Comparison of ENCODE assay signal across 2 cellular contexts in the genomic region with DNA sequence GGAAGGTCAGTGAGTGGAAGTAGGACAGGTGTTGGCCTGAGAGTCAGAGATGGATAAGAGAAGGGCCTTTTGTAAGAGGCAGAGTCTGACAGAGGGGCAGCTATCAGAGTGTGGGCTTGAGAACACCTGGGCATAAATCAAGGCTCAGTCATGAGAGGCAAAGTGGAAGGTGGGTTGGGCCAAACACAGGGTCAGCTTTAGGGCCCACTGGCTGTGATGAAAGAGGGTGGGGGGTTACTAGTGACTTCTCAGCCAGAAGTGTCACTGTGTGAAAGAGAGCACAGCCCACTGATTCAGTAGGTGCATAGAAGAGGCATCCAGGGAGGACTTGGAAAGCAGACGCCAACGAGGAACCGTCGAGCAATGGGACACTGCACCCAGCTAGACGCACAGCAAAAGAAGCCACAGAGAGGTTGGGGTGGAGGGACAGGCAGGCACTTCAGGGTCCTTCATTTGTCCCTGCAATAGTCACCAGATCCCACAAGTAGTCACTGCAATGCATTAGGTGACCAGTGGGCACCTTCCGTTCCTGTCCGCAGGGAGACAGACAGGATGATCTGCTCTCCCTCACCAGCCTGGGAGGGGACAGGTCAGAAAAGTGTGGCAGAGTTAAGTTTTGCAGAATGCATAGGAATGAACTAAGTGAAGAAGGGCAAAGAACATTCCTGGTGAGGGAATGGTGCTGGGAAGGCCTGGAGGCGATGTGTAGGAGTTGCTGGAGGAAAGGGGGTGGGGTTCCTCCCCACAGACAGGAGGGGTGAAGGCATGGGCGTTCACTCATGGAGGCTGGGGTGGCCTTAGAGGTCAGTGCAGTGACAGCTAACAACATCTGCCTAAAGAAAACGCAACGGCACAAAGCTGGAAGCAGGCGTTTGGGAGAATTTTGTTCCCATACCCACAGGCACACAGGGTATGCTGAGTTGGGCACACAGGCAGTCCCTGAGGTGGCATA.
TF ChIP-seq lines count a peak whose summit lies in the region.

No MANE protein-coding gene starts in this region.

TF ChIP-seq in HEK293, 187 proteins besides CTCF, POLR2A, EP300 and RAD21 (continues in another document):
- TF ChIP-seq ZIC2 (tag by site-specific recombination; IDR thresholded peaks at IDR 0.05) = no peak
- TF ChIP-seq GFI1B (tag by site-specific recombination; IDR thresholded peaks at IDR 0.05) = no peak
- no peak for TF ChIP-seq ZNF423 (tag by site-specific recombination; IDR thresholded peaks at IDR 0.05)
- peak; percentile 54 for TF ChIP-seq ZFHX2 (tag by site-specific recombination; conservative IDR thresholded peaks at IDR 0.05)
- TF ChIP-seq ZNF426 (tag by site-specific recombination; IDR thresholded peaks at IDR 0.05) = no peak
- TF ChIP-seq ZNF133 (tag by site-specific recombination; IDR thresholded peaks at IDR 0.05) = no peak
- peak; percentile 63; the same call in 1 of the 2 replicates for TF ChIP-seq EGR2 (tag by site-specific recombination; IDR thresholded peaks at IDR 0.05; ENCODE audit: low read depth)
- TF ChIP-seq, protein P1, sequence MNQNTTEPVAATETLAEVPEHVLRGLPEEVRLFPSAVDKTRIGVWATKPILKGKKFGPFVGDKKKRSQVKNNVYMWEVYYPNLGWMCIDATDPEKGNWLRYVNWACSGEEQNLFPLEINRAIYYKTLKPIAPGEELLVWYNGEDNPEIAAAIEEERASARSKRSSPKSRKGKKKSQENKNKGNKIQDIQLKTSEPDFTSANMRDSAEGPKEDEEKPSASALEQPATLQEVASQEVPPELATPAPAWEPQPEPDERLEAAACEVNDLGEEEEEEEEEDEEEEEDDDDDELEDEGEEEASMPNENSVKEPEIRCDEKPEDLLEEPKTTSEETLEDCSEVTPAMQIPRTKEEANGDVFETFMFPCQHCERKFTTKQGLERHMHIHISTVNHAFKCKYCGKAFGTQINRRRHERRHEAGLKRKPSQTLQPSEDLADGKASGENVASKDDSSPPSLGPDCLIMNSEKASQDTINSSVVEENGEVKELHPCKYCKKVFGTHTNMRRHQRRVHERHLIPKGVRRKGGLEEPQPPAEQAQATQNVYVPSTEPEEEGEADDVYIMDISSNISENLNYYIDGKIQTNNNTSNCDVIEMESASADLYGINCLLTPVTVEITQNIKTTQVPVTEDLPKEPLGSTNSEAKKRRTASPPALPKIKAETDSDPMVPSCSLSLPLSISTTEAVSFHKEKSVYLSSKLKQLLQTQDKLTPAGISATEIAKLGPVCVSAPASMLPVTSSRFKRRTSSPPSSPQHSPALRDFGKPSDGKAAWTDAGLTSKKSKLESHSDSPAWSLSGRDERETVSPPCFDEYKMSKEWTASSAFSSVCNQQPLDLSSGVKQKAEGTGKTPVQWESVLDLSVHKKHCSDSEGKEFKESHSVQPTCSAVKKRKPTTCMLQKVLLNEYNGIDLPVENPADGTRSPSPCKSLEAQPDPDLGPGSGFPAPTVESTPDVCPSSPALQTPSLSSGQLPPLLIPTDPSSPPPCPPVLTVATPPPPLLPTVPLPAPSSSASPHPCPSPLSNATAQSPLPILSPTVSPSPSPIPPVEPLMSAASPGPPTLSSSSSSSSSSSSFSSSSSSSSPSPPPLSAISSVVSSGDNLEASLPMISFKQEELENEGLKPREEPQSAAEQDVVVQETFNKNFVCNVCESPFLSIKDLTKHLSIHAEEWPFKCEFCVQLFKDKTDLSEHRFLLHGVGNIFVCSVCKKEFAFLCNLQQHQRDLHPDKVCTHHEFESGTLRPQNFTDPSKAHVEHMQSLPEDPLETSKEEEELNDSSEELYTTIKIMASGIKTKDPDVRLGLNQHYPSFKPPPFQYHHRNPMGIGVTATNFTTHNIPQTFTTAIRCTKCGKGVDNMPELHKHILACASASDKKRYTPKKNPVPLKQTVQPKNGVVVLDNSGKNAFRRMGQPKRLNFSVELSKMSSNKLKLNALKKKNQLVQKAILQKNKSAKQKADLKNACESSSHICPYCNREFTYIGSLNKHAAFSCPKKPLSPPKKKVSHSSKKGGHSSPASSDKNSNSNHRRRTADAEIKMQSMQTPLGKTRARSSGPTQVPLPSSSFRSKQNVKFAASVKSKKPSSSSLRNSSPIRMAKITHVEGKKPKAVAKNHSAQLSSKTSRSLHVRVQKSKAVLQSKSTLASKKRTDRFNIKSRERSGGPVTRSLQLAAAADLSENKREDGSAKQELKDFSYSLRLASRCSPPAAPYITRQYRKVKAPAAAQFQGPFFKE (tag by site-specific recombination; IDR thresholded peaks at IDR 0.05; ENCODE audit: borderline replicate concordance) = no peak
- no peak for TF ChIP-seq ZFP3 (tag by site-specific recombination; IDR thresholded peaks at IDR 0.05; ENCODE audit: low read depth)
- TF ChIP-seq, protein P2, sequence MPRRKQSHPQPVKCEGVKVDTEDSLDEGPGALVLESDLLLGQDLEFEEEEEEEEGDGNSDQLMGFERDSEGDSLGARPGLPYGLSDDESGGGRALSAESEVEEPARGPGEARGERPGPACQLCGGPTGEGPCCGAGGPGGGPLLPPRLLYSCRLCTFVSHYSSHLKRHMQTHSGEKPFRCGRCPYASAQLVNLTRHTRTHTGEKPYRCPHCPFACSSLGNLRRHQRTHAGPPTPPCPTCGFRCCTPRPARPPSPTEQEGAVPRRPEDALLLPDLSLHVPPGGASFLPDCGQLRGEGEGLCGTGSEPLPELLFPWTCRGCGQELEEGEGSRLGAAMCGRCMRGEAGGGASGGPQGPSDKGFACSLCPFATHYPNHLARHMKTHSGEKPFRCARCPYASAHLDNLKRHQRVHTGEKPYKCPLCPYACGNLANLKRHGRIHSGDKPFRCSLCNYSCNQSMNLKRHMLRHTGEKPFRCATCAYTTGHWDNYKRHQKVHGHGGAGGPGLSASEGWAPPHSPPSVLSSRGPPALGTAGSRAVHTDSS (tag by site-specific recombination; IDR thresholded peaks at IDR 0.05) = no peak
- TF ChIP-seq ZNF830 (tag by site-specific recombination; IDR thresholded peaks at IDR 0.05; ENCODE audit: low read depth) = no peak
- TF ChIP-seq, protein P3, sequence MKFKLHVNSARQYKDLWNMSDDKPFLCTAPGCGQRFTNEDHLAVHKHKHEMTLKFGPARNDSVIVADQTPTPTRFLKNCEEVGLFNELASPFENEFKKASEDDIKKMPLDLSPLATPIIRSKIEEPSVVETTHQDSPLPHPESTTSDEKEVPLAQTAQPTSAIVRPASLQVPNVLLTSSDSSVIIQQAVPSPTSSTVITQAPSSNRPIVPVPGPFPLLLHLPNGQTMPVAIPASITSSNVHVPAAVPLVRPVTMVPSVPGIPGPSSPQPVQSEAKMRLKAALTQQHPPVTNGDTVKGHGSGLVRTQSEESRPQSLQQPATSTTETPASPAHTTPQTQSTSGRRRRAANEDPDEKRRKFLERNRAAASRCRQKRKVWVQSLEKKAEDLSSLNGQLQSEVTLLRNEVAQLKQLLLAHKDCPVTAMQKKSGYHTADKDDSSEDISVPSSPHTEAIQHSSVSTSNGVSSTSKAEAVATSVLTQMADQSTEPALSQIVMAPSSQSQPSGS (tag by site-specific recombination; IDR thresholded peaks at IDR 0.05; ENCODE audit: low read depth) = no peak
- no peak for TF ChIP-seq ZNF311 (tag by site-specific recombination; IDR thresholded peaks at IDR 0.05; ENCODE audit: borderline replicate concordance)
- TF ChIP-seq, protein P4, sequence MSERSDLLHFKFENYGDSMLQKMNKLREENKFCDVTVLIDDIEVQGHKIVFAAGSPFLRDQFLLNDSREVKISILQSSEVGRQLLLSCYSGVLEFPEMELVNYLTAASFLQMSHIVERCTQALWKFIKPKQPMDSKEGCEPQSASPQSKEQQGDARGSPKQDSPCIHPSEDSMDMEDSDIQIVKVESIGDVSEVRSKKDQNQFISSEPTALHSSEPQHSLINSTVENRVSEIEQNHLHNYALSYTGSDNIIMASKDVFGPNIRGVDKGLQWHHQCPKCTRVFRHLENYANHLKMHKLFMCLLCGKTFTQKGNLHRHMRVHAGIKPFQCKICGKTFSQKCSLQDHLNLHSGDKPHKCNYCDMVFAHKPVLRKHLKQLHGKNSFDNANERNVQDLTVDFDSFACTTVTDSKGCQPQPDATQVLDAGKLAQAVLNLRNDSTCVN (tag by site-specific recombination; optimal IDR thresholded peaks at IDR 0.05) = no peak
- TF ChIP-seq ZNF302 (tag by site-specific recombination; IDR thresholded peaks at IDR 0.05; ENCODE audit: low read depth) = no peak

TF ChIP-seq in H1, 55 proteins besides CTCF, POLR2A, EP300 and RAD21:
- TF ChIP-seq YY1 (IDR thresholded peaks at IDR 0.05; ENCODE audit: low read depth, low read length) (no peak), POU5F1 (IDR thresholded peaks at IDR 0.05; ENCODE audit: low read depth, low read length) (no peak), SAP30 (IDR thresholded peaks at IDR 0.05; ENCODE audit: insufficient read depth, insufficient replicate concordance, low read length) (no peak), POLR2AphosphoS5 (IDR thresholded peaks at IDR 0.05; ENCODE audit: low read depth, low read length) (no peak), ZNF274 (IDR thresholded peaks at IDR 0.05; ENCODE audit: borderline replicate concordance, extremely low read depth, low read length) (no peak), SIX5 (IDR thresholded peaks at IDR 0.05; ENCODE audit: low read depth, low read length) (no peak), CREB1 (IDR thresholded peaks at IDR 0.05) (no peak), KDM1A (IDR thresholded peaks at IDR 0.05; ENCODE audit: borderline replicate concordance, low read length) (no peak), GTF2F1 (IDR thresholded peaks at IDR 0.05; ENCODE audit: borderline replicate concordance, low read depth, low read length) (no peak), SIRT6 (IDR thresholded peaks at IDR 0.05; ENCODE audit: low read length) (no peak), RXRA (IDR thresholded peaks at IDR 0.05; ENCODE audit: insufficient read depth, low read depth, low read length) (no peak), RFX5 (IDR thresholded peaks at IDR 0.05; ENCODE audit: borderline replicate concordance, low read depth, low read length) (no peak), SP2 (IDR thresholded peaks at IDR 0.05; ENCODE audit: low read length) (no peak)
- TF ChIP-seq, protein P5, sequence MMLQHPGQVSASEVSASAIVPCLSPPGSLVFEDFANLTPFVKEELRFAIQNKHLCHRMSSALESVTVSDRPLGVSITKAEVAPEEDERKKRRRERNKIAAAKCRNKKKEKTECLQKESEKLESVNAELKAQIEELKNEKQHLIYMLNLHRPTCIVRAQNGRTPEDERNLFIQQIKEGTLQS (IDR thresholded peaks at IDR 0.05; ENCODE audit: insufficient read depth, low read depth, low read length) = no peak
